Comparison of ENCODE assay signal across 15 cellular contexts in genomic region chr1:10659646-10660540, GRCh38.
DNase-seq lines count a peak whose midpoint lies in the region; ATAC-seq and TF ChIP-seq lines count a peak whose summit lies in the region.
"Had no signal": no experiment of that assay in that cellular context is flagged by ENCODE, and none has a peak within 500 bp of the region (broad histone marks: within the 10 kb centered on the region; RNA-seq: fewer than 3 reads in every experiment).

No MANE protein-coding gene starts in this region.

- H3K27me3 ChIP-seq in cardiac muscle cell (no peaks in the 10 kb centered on the region), mesenchymal stem cell (ENCODE audit: control insufficient read depth in 1 of 2, insufficient read depth in 1 of 2, low read length in 2 of 2) (peaks cover 7 to 68% of the 10 kb centered on the region in 2 experiments), stomach (no peaks in the 10 kb centered on the region), upper lobe of right lung (no peaks in the 10 kb centered on the region)

- no peaks in the 10 kb centered on the region for H3K79me1 ChIP-seq in mesenchymal stem cell (replicated peaks; ENCODE audit: low read length, poor library complexity, severe bottlenecking)

- H2BK120ac ChIP-seq in mesenchymal stem cell (ENCODE audit: low read depth, low read length) = no peak overlapping the region

- H3K4ac ChIP-seq in mesenchymal stem cell (ENCODE audit: low read depth in 1 of 2, low read length in 2 of 2) = no peak overlapping the region

- no peak overlapping the region for H2BK12ac ChIP-seq in mesenchymal stem cell (ENCODE audit: low read length in 2 of 2)

- TF ChIP-seq POLR2A in stomach (IDR thresholded peaks at IDR 0.05) = no peak

- H3K36me3 ChIP-seq in cardiac muscle cell (peaks cover 35% of the 10 kb centered on the region), mesenchymal stem cell (ENCODE audit: control insufficient read depth in 1 of 2, insufficient read depth in 2 of 2, low read depth in 1 of 2, low read length in 2 of 2) (peaks cover 0 to 6% of the 10 kb centered on the region in 2 experiments), stomach (peaks cover 34 to 72% (median 69%) of the 10 kb centered on the region in 4 donors), upper lobe of right lung (peaks cover 17% of the 10 kb centered on the region)
- H3K36me3 ChIP-seq: HAP-1 had no signal

- no peak overlapping the region for H2BK15ac ChIP-seq in mesenchymal stem cell (ENCODE audit: low read depth, poor library complexity, severe bottlenecking)

- no peaks in the 10 kb centered on the region for H3K27me3 Mint-ChIP-seq in activated naive CD8-positive, alpha-beta T cell treated with anti-CD3 and anti-CD28 coated beads for 36 hours

- no peak overlapping the region for H4K8ac ChIP-seq in mesenchymal stem cell (ENCODE audit: low read length)

- no peak overlapping the region for H3K27ac Mint-ChIP-seq in activated naive CD8-positive, alpha-beta T cell treated with anti-CD3 and anti-CD28 coated beads for 36 hours
- H3K27ac Mint-ChIP-seq: CD14-positive monocyte; CD8-positive, alpha-beta T cell had no signal

- H3K4me1 ChIP-seq in cardiac muscle cell (ENCODE audit: low read depth) (peaks cover 24% of the 10 kb centered on the region), mesenchymal stem cell (ENCODE audit: control insufficient read depth, insufficient read depth, low read depth, low read length) (peaks cover 17% of the 10 kb centered on the region), stomach (peaks cover 22 to 79% (median 51%) of the 10 kb centered on the region in 4 donors), upper lobe of right lung (peaks cover 21% of the 10 kb centered on the region)
- H3K4me1 ChIP-seq: HAP-1 had no signal

- no peak for TF ChIP-seq CTCF in cardiac muscle cell (IDR thresholded peaks at IDR 0.05; ENCODE audit: low read depth, low read length)
- no peak for TF ChIP-seq CTCF in stomach (IDR thresholded peaks at IDR 0.05)
- TF ChIP-seq CTCF in upper lobe of right lung (IDR thresholded peaks at IDR 0.05) = no peak

- no peak overlapping the region for H3K9ac ChIP-seq in mesenchymal stem cell (ENCODE audit: low read length)

- H3K14ac ChIP-seq in mesenchymal stem cell (ENCODE audit: low read length in 2 of 2) = no peak overlapping the region

- peak overlapping the region; percentile 94 for H3K27ac ChIP-seq in cardiac muscle cell
- H3K27ac ChIP-seq in mesenchymal stem cell (ENCODE audit: low read length, poor library complexity, severe bottlenecking) = no peak overlapping the region
- peak overlapping the region in 3 of 5 donors; percentile 31 to 78 (median 39) for H3K27ac ChIP-seq in stomach
- H3K27ac ChIP-seq in upper lobe of right lung = no peak overlapping the region

- H3K4me3 ChIP-seq in cardiac muscle cell (no peak overlapping the region), mesenchymal stem cell (ENCODE audit: insufficient read depth in 1 of 2, low read depth in 1 of 2, low read length in 2 of 2) (no peak overlapping the region), stomach (no peak overlapping the region), upper lobe of right lung (no peak overlapping the region)
- H3K4me3 ChIP-seq: HAP-1 had no signal

- ATAC-seq in left ventricle myocardium superior (no peak), upper lobe of right lung (peak; percentile 57)
- ATAC-seq: CD8-positive, alpha-beta T cell had no signal

- no peak overlapping the region for H2AK5ac ChIP-seq in mesenchymal stem cell (ENCODE audit: low read length, severe bottlenecking)

- H2AFZ ChIP-seq in mesenchymal stem cell (ENCODE audit: low read depth, low read length) = no peak overlapping the region

- intact Hi-C loops in left ventricle myocardium superior (cut with micrococcal nuclease) = no loop called here
- intact Hi-C loops in stomach (cut with DNase I; ENCODE audit: low total_unique reads) = no loop called here
- intact Hi-C loops in upper lobe of right lung (cut with DNase I) = no loop called here

- no peak overlapping the region for H3K4me3 Mint-ChIP-seq in activated naive CD8-positive, alpha-beta T cell treated with anti-CD3 and anti-CD28 coated beads for 36 hours
- H3K4me3 Mint-ChIP-seq: CD14-positive monocyte; CD8-positive, alpha-beta T cell had no signal

- H3K4me2 ChIP-seq in mesenchymal stem cell (ENCODE audit: low read length, poor library complexity, severe bottlenecking) = no peak overlapping the region

- no peak for DNase-seq in cardiac muscle cell (ENCODE audit: low read depth in 1 of 2, low spot score in 1 of 2)
- DNase-seq in left ventricle myocardium superior = no peak
- no peak for DNase-seq in mesenchymal stem cell
- no peak for DNase-seq in stomach
- no peak for DNase-seq in upper lobe of right lung
- no peak for DNase-seq in NK-92 treated with Interleukin-12 subunit alpha and Interleukin-12 subunit beta, amount 100 ng/mL, for 24 hours (lab: John Stamatoyannopoulos, UW)
- no peak for DNase-seq in SKM-1 (lab: John Stamatoyannopoulos, UW; ENCODE audit: unreplicated experiment)
- no peak for DNase-seq in activated naive CD8-positive, alpha-beta T cell treated with anti-CD3 and anti-CD28 coated beads for 36 hours
- DNase-seq: CD8-positive, alpha-beta T cell; COR-L47; DMS153; DMS79 treated with DMSO at 0.1 percent for 48 hours; EL had no signal

- H4K91ac ChIP-seq in mesenchymal stem cell (ENCODE audit: low read length) = peak overlapping the region; percentile 37

- no peak overlapping the region for H3K18ac ChIP-seq in mesenchymal stem cell (ENCODE audit: low read depth in 1 of 2, low read length in 2 of 2)

- H2BK5ac ChIP-seq in mesenchymal stem cell (ENCODE audit: low read depth, low read length, poor library complexity, severe bottlenecking) = no peak overlapping the region

- H3K9me3 ChIP-seq in cardiac muscle cell (ENCODE audit: low read depth) = no peaks in the 10 kb centered on the region
- no peaks in the 10 kb centered on the region for H3K9me3 ChIP-seq in mesenchymal stem cell (ENCODE audit: control insufficient read depth, low read length)
- H3K9me3 ChIP-seq in stomach = no peaks in the 10 kb centered on the region
- H3K9me3 ChIP-seq in upper lobe of right lung = no peaks in the 10 kb centered on the region
- H3K9me3 ChIP-seq: HAP-1 had no signal

- no peaks in the 10 kb centered on the region for H3K9me3 Mint-ChIP-seq in activated naive CD8-positive, alpha-beta T cell treated with anti-CD3 and anti-CD28 coated beads for 36 hours
- H3K9me3 Mint-ChIP-seq: CD14-positive monocyte; CD8-positive, alpha-beta T cell had no signal

- H3K36me3 Mint-ChIP-seq in activated naive CD8-positive, alpha-beta T cell treated with anti-CD3 and anti-CD28 coated beads for 36 hours = no peaks in the 10 kb centered on the region
- H3K36me3 Mint-ChIP-seq: CD14-positive monocyte had no signal

- no peak overlapping the region for H3K23ac ChIP-seq in mesenchymal stem cell (ENCODE audit: low read length in 2 of 2)

- 94% methylated on average over 52 of the region's 52 CpGs for WGBS in mesenchymal stem cell
- 82 to 94% (median 86%) methylated on average over 29 to 52 of the region's 52 CpGs for WGBS in stomach, 5 donors

- no peak for TF ChIP-seq EP300 in stomach (IDR thresholded peaks at IDR 0.05)

- no peaks in the 10 kb centered on the region for H3K4me1 Mint-ChIP-seq in activated naive CD8-positive, alpha-beta T cell treated with anti-CD3 and anti-CD28 coated beads for 36 hours
- H3K4me1 Mint-ChIP-seq: CD14-positive monocyte had no signal

Comparison
In these comparisons a context has a peak if more than half of its experiments do, and no peak if none do; other contexts are left out.
1. H3K27ac ChIP-seq: peak in cardiac muscle cell (single experiment) and stomach (3 of 5); none in mesenchymal stem cell (single experiment) and upper lobe of right lung (single experiment).